ENCODE assay signal across 14 cellular contexts in the genomic region with DNA sequence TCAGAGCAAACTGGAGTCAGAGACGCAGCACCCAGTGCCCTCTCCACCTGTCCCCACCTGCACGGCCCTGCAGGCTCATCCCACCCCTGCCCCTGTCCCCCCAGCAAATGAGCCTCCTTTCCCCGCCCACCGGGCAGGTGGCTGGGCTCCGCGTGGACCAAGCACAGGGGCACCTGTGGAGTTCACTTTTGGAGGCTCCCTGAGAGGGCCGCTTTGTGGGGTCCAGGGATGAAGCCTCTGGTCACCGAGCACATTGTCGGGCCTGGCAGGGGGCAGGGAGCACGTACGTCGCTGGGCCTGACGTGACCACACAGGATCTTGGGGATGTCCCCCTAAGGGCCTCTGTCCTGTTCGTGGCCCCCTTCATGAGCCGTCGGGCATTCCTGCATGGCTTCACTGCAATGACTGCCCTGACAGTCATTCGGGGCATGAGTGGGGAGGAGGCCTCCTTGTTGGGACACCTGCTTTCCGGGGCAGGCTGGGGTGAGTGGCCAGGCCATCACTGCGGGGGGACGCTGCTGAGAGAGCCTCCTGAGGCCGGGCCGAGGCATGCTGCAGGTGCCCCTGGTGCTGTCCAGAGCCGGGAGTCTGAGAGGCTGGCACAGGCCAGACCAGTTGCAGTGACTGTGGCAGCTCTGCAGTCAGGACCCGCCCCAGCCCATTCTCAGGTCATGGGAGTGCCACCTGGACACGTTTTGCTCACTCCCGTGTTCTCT. TPM values are rescaled to one million over a fixed set of nuclear protein-coding genes. Genes with fewer than 3 reads are reported as not detected.
DNase-seq lines count a peak whose midpoint lies in the region; ATAC-seq and TF ChIP-seq lines count a peak whose summit lies in the region.
"Had no signal": no experiment of that assay in that cellular context is flagged by ENCODE, and none has a peak within 500 bp of the region (broad histone marks: within the 10 kb centered on the region; RNA-seq: fewer than 3 reads in every experiment).

No MANE protein-coding gene starts in this region.

- H3K4me1 ChIP-seq in liver (ENCODE audit: control insufficient read depth in 4 of 4, insufficient read depth in 4 of 4, low read length in 3 of 4) (peaks cover 3 to 18% (median 12%) of the 10 kb centered on the region in 4 donors), smooth muscle cell (ENCODE audit: low read depth) (peaks cover 36% of the 10 kb centered on the region)

- ATAC-seq in GM21367 (IDR thresholded peaks at IDR 0.05; ENCODE audit: unreplicated experiment), result no peak
- ATAC-seq: activated CD8-positive, alpha-beta T cell treated with anti-CD3 and anti-CD28 coated beads, Interleukin-2, amount 10 ng/mL, durations not matched to agents 7 days and 5 days had no signal

- TF ChIP-seq RAD21 in liver (IDR thresholded peaks at IDR 0.05), result no peak

- H3K4me2 ChIP-seq in smooth muscle cell, result peak overlapping the region; percentile 48
- H3K4me2 ChIP-seq: PC-9 had no signal

- H3K36me3 ChIP-seq in H7 (replicated peaks; ENCODE audit: control insufficient read depth, insufficient read depth, low read length), result peaks cover 4% of the 10 kb centered on the region
- peaks cover 5 to 19% (median 11%) of the 10 kb centered on the region in 4 donors for H3K36me3 ChIP-seq in liver (ENCODE audit: control insufficient read depth in 4 of 4, insufficient read depth in 3 of 4, low read depth in 1 of 4, low read length in 3 of 4)
- H3K36me3 ChIP-seq in smooth muscle cell (ENCODE audit: low read depth), result no peaks in the 10 kb centered on the region

- peak overlapping the region; percentile 83 to 95 for H3K27ac ChIP-seq in coronary artery
- H3K27ac ChIP-seq in liver (ENCODE audit: low read depth in 1 of 2, low read length in 2 of 2), result peak overlapping the region; percentile 63 to 64
- peak overlapping the region; percentile 92 for H3K27ac ChIP-seq in smooth muscle cell (ENCODE audit: low read depth)
- H3K27ac ChIP-seq: PC-9 had no signal

- H3K27me3 ChIP-seq in H7 (ENCODE audit: control insufficient read depth, insufficient read depth, low read length) (no peaks in the 10 kb centered on the region), liver (ENCODE audit: control insufficient read depth in 4 of 4, insufficient read depth in 4 of 4, low read length in 3 of 4) (no peaks in the 10 kb centered on the region), smooth muscle cell (ENCODE audit: low read depth) (no peaks in the 10 kb centered on the region)

- peaks cover 39% of the 10 kb centered on the region for H4K20me1 ChIP-seq in smooth muscle cell (ENCODE audit: low read depth)

- DNase-seq in H7 (peak; percentile 56), coronary artery (ENCODE audit: low spot score) (no peak), smooth muscle cell (lab: John Stamatoyannopoulos, UW; ENCODE audit: unreplicated experiment) (no peak), GM20000 (ENCODE audit: low spot score) (no peak), NCI-H1105 treated with DMSO at 0.1 percent for 48 hours (lab: John Stamatoyannopoulos, UW) (no peak), activated gamma-delta T cell treated with Interleukin-2 at 50 U/mL for 16 hours (no peak)
- DNase-seq: activated CD8-positive, alpha-beta T cell treated with anti-CD3 and anti-CD28 coated beads, Interleukin-2, amount 10 ng/mL, durations not matched to agents 7 days and 5 days; activated gamma-delta T cell; immature natural killer cell; NCI-H1417; NCI-H446 had no signal

- no peak overlapping the region for H2AFZ ChIP-seq in smooth muscle cell (ENCODE audit: low read depth)
- H2AFZ ChIP-seq: PC-9 had no signal

- 91% methylated on average over 26 of the region's 26 CpGs for WGBS in liver
- 94% methylated on average over 26 of the region's 26 CpGs for WGBS in smooth muscle cell (ENCODE audit: low lambda C conversion rate)

- H3K9ac ChIP-seq in liver (ENCODE audit: low read depth in 1 of 2, low read length in 2 of 2) (no peak overlapping the region), smooth muscle cell (ENCODE audit: low read depth) (peak overlapping the region; percentile 85)

- peaks cover 14% of the 10 kb centered on the region for H3F3A ChIP-seq in smooth muscle cell (ENCODE audit: low read depth)

- H3K79me2 ChIP-seq in smooth muscle cell (ENCODE audit: low read depth), result peaks cover 26% of the 10 kb centered on the region

- H3K4me3 ChIP-seq in H7 (ENCODE audit: insufficient read depth, low read depth, low read length) (no peak overlapping the region), coronary artery (peak overlapping the region; percentile 18), liver (ENCODE audit: low read depth in 1 of 3, low read length in 3 of 3) (no peak overlapping the region), smooth muscle cell (no peak overlapping the region)
- H3K4me3 ChIP-seq: PC-9 had no signal

- no peaks in the 10 kb centered on the region for H3K9me3 ChIP-seq in liver (ENCODE audit: control insufficient read depth in 4 of 4, low read length in 3 of 4)
- H3K9me3 ChIP-seq in smooth muscle cell (replicated peaks; ENCODE audit: low read depth), result no peaks in the 10 kb centered on the region

- TF ChIP-seq CTCF in coronary artery (IDR thresholded peaks at IDR 0.05) (no peak), liver (IDR thresholded peaks at IDR 0.05; ENCODE audit: low read depth, low read length, missing input control) (no peak), smooth muscle cell (IDR thresholded peaks at IDR 0.05; ENCODE audit: borderline replicate concordance, insufficient read depth, poor library complexity, severe bottlenecking) (no peak), GM20000 (IDR thresholded peaks at IDR 0.05; ENCODE audit: extremely low read depth, missing control alignments) (no peak)

TF ChIP-seq in liver, 16 proteins besides CTCF, POLR2A, EP300 and RAD21 (continues in another document):
- no peak for TF ChIP-seq SP1 (IDR thresholded peaks at IDR 0.05)
- TF ChIP-seq HNF4G (IDR thresholded peaks at IDR 0.05), result no peak
- no peak for TF ChIP-seq RXRA (IDR thresholded peaks at IDR 0.05)
- TF ChIP-seq, protein P1, sequence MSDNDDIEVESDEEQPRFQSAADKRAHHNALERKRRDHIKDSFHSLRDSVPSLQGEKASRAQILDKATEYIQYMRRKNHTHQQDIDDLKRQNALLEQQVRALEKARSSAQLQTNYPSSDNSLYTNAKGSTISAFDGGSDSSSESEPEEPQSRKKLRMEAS (IDR thresholded peaks at IDR 0.05), result no peak
- TF ChIP-seq GABPA (IDR thresholded peaks at IDR 0.05 in 1 of 2, conservative IDR thresholded peaks at IDR 0.05 in 1 of 2), result no peak
- no peak for TF ChIP-seq TAF1 (conservative IDR thresholded peaks at IDR 0.05)
- no peak for TF ChIP-seq FOXA2 (IDR thresholded peaks at IDR 0.05)
- TF ChIP-seq HNF4A (conservative IDR thresholded peaks at IDR 0.05), result no peak
- no peak for TF ChIP-seq YY1 (IDR thresholded peaks at IDR 0.05)
- TF ChIP-seq FOXA1 (IDR thresholded peaks at IDR 0.05), result no peak
- TF ChIP-seq, protein P2, sequence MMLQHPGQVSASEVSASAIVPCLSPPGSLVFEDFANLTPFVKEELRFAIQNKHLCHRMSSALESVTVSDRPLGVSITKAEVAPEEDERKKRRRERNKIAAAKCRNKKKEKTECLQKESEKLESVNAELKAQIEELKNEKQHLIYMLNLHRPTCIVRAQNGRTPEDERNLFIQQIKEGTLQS (IDR thresholded peaks at IDR 0.05), result no peak
- no peak for TF ChIP-seq JUND (IDR thresholded peaks at IDR 0.05)
- TF ChIP-seq, protein P3, sequence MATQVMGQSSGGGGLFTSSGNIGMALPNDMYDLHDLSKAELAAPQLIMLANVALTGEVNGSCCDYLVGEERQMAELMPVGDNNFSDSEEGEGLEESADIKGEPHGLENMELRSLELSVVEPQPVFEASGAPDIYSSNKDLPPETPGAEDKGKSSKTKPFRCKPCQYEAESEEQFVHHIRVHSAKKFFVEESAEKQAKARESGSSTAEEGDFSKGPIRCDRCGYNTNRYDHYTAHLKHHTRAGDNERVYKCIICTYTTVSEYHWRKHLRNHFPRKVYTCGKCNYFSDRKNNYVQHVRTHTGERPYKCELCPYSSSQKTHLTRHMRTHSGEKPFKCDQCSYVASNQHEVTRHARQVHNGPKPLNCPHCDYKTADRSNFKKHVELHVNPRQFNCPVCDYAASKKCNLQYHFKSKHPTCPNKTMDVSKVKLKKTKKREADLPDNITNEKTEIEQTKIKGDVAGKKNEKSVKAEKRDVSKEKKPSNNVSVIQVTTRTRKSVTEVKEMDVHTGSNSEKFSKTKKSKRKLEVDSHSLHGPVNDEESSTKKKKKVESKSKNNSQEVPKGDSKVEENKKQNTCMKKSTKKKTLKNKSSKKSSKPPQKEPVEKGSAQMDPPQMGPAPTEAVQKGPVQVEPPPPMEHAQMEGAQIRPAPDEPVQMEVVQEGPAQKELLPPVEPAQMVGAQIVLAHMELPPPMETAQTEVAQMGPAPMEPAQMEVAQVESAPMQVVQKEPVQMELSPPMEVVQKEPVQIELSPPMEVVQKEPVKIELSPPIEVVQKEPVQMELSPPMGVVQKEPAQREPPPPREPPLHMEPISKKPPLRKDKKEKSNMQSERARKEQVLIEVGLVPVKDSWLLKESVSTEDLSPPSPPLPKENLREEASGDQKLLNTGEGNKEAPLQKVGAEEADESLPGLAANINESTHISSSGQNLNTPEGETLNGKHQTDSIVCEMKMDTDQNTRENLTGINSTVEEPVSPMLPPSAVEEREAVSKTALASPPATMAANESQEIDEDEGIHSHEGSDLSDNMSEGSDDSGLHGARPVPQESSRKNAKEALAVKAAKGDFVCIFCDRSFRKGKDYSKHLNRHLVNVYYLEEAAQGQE (IDR thresholded peaks at IDR 0.05), result no peak
- TF ChIP-seq EGR1 (IDR thresholded peaks at IDR 0.05; ENCODE audit: low read depth in 2 of 2), result no peak
- no peak for TF ChIP-seq NR2F2 (IDR thresholded peaks at IDR 0.05)

RNA-seq across cellular contexts. Expression of a gene that starts 19.7 kb away (rescaled TPM):
- total RNA-seq in H7 (2014; rRNA removed; shearing (Covaris generic)), result 30.3 and 35.0 TPM in 2 replicates
- total RNA-seq in liver (1 to 10 TPM; 7.5 to 7.7 TPM), smooth muscle cell (13.9 and 15.9 TPM in 2 replicates)
- polyA plus RNA-seq in liver (10 to 100 TPM; 16.6 to 20.3 TPM), smooth muscle cell (26.6 and 32.7 TPM in 2 replicates)

RNA-seq across cellular contexts. Expression of a gene that starts 38.8 kb away (rescaled TPM):
- 1.4 and 2.4 TPM in 2 replicates for total RNA-seq in H7 (2014; rRNA removed; shearing (Covaris generic))
- total RNA-seq in liver (10 to 100 TPM; 33.8 to 50.6 TPM), smooth muscle cell (0.18 TPM in 1 of 2 replicates, not detected in the other)
- polyA plus RNA-seq in liver (10 to 100 TPM in 1 of 2 donors, 1 to 10 TPM in 1; 9.6 to 23.6 TPM), smooth muscle cell (0.86 and 1.0 TPM in 2 replicates)

Comparison
In these comparisons a context has a peak if more than half of its experiments do, and no peak if none do; other contexts are left out.
1. RNA of a gene that starts 38.8 kb away (total RNA-seq): 33.8 to 50.6 TPM in liver; 1.4 to 2.4 TPM in H7 and 0.18 TPM in smooth muscle cell; every median in the first group is over 10 times any median in the second.
2. Peak in every context shown above with its lines, with median percentiles within 50 percentile points of each other: H3K27ac ChIP-seq.